Comparison of ENCODE assay signal across 9 cellular contexts in the genomic region with DNA sequence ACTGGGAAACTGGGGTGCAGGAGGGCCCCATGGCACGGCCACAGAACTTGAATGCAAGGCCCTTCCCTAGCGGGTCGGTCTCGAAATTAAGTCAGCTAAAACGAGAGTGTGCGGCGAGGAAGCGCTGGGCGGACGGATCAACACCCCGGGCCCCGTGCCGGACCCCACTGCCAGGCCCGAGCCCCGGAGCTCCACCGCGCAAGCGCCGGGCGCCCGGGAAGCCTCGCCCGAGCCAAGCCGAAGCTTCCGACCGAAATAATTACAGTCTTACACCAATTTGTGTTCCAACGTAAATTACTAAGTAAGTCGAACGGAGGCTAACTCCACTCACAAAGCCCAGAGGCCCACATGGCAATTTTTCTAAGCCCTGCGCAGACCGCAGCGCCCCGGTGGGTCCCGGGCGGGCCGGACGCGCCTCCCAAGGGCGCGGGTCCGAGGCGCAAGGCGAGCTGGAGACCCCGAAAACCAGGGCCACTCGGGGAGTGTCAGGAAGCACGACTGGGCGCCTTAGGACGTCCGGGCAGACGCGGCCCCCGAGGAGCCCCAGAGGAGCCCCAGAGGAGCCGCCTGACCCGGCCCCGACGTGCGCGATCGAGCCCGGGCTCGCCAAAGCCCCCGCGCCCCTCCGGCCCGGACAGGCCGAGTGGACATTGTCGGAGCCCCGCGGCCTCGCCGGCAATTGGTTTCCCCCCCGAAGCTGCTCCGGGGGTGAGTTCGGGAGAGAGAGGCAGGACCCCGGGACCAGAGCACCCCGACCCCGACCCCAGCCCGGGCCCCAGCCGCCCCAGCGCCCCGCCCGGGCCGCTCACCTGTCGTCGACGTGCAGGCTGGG. TPM values are rescaled to one million over a fixed set of nuclear protein-coding genes. Genes with fewer than 3 reads are reported as not detected.
DNase-seq lines count a peak whose midpoint lies in the region; ATAC-seq and TF ChIP-seq lines count a peak whose summit lies in the region.
"Had no signal": no experiment of that assay in that cellular context is flagged by ENCODE, and none has a peak within 500 bp of the region (broad histone marks: within the 10 kb centered on the region; RNA-seq: fewer than 3 reads in every experiment).

No MANE protein-coding gene starts in this region.

- peak overlapping the region; percentile 93 for H3K4me3 Mint-ChIP-seq in progenitor cell of endocrine pancreas (ENCODE audit: low read depth)

- H3K27me3 ChIP-seq in SJSA1 (replicated peaks) (no peaks in the 10 kb centered on the region), heart right ventricle (peaks cover 38 to 100% (median 100%) of the 10 kb centered on the region in 7 donors)

- H3K4me1 ChIP-seq in SJSA1 (replicated peaks) (peaks cover 23% of the 10 kb centered on the region), heart right ventricle (peaks cover 5 to 53% (median 34%) of the 10 kb centered on the region in 9 donors)

- no peaks in the 10 kb centered on the region for H3K36me3 ChIP-seq in SJSA1
- no peaks in the 10 kb centered on the region for H3K36me3 ChIP-seq in heart right ventricle

- peaks cover 28% of the 10 kb centered on the region for H3K27me3 Mint-ChIP-seq in progenitor cell of endocrine pancreas

- H3K9me3 ChIP-seq in SJSA1 (replicated peaks), result no peaks in the 10 kb centered on the region
- no peaks in the 10 kb centered on the region for H3K9me3 ChIP-seq in heart right ventricle

- intact Hi-C loops in heart right ventricle (cut with DNase I), result no loop called here

- H3K27ac ChIP-seq in SJSA1, result no peak overlapping the region
- H3K27ac ChIP-seq in heart right ventricle, result no peak overlapping the region

- no peak for DNase-seq in GM12865 (ENCODE audit: low read depth)
- DNase-seq in SJSA1 (ENCODE audit: low read depth in 1 of 2, low spot score in 2 of 2), result no peak
- DNase-seq in heart right ventricle, result no peak
- DNase-seq in progenitor cell of endocrine pancreas (ENCODE audit: low spot score, unreplicated experiment), result no peak
- no peak for DNase-seq in SIG-M5 treated with dmso at 0.1 percent for 504 hours (lab: John Stamatoyannopoulos, UW; ENCODE audit: unreplicated experiment)
- DNase-seq in NCI-H345 (lab: John Stamatoyannopoulos, UW), result no peak
- no peak for DNase-seq in stimulated activated CD4-positive, alpha-beta T cell treated with anti-CD3 and anti-CD28 coated beads, Interleukin-4, amount 100 ng/mL, for 1 hour

- H3K27ac Mint-ChIP-seq in progenitor cell of endocrine pancreas, result peak overlapping the region; percentile 97

- H3K36me3 Mint-ChIP-seq in progenitor cell of endocrine pancreas (ENCODE audit: insufficient read depth), result no peaks in the 10 kb centered on the region

- H3K9me3 Mint-ChIP-seq in progenitor cell of endocrine pancreas (ENCODE audit: low read depth), result no peaks in the 10 kb centered on the region

- no peak for TF ChIP-seq CTCF in GM12865 (IDR thresholded peaks at IDR 0.05; ENCODE audit: insufficient read depth, low read depth, low read length, missing control alignments)
- no peak for TF ChIP-seq CTCF in heart right ventricle (IDR thresholded peaks at IDR 0.05)
- no peak for TF ChIP-seq CTCF in progenitor cell of endocrine pancreas (IDR thresholded peaks at IDR 0.05; ENCODE audit: unreplicated experiment)

- peaks cover 74% of the 10 kb centered on the region for H3K4me1 Mint-ChIP-seq in progenitor cell of endocrine pancreas (ENCODE audit: low read depth)

- 7 to 8% methylated on average over 79 to 86 of the region's 86 CpGs for WGBS in heart right ventricle, 2 donors

- ATAC-seq in heart right ventricle (no peak), GM18858 (IDR thresholded peaks at IDR 0.05; ENCODE audit: unreplicated experiment) (no peak)

- H3K4me3 ChIP-seq in GM12865 (ENCODE audit: low read depth, low read length) (peak overlapping the region; percentile 43), SJSA1 (peak overlapping the region; percentile 39), heart right ventricle (peak overlapping the region in 6 of 10 donors; percentile 13 to 41 (median 24))

RNA-seq across cellular contexts. Expression of a gene that starts 0.6 kb away (rescaled TPM):
- 0.47 and 1.7 TPM in 2 replicates for total RNA-seq in SJSA1 (2014; rRNA removed; shearing (Covaris generic))
- total RNA-seq in heart right ventricle, result under 1 TPM in 5 of 10 donors, not detected in 5; 0.05 to 0.12 (median 0.07) TPM
- polyA plus RNA-seq in heart right ventricle, result under 1 TPM; 0.04 to 0.15 TPM
- total RNA-seq in progenitor cell of endocrine pancreas, result 28.9 and 30.1 TPM in 2 replicates
- total RNA-seq: LHCN-M2 had no signal

Comparison
In these comparisons a context has a peak if more than half of its experiments do, and no peak if none do; other contexts are left out.
1. RNA of a gene that starts 0.6 kb away (total RNA-seq): 28.9 to 30.1 TPM in progenitor cell of endocrine pancreas; 0.47 to 1.7 TPM in SJSA1 and 0.05 to 0.12 TPM in heart right ventricle; every median in the first group is over 10 times any median in the second.
2. Peak in every context shown above with its lines, with median percentiles within 50 percentile points of each other: H3K4me3 ChIP-seq.